ENCODE assay signal across 1 cellular context in genomic region chr11:102502811-102503210, GRCh38. TPM values are rescaled to one million over a fixed set of nuclear protein-coding genes. Genes with fewer than 3 reads are reported as not detected.
"Had no signal": no experiment of that assay in that cellular context is flagged by ENCODE, and none has a peak within 500 bp of the region (broad histone marks: within the 10 kb centered on the region; RNA-seq: fewer than 3 reads in every experiment).

No MANE protein-coding gene starts in this region.

RNA-seq across cellular contexts. Expression of gene MMP7, which starts 27.7 kb away (rescaled TPM):
- total RNA-seq: Right ventricle myocardium superior had no signal
